In genomic region chr3:190877925-190878324, GRCh38 we compare ENCODE assay signal across 13 cellular contexts. TPM values are rescaled to one million over a fixed set of nuclear protein-coding genes. Genes with fewer than 3 reads are reported as not detected.
A peak's percentile ranks its signal among the peaks of the same experiment; 100 is the strongest.
DNase-seq lines count a peak whose midpoint lies in the region; ATAC-seq and TF ChIP-seq lines count a peak whose summit lies in the region.
"Had no signal": no experiment of that assay in that cellular context is flagged by ENCODE, and none has a peak within 500 bp of the region (broad histone marks: within the 10 kb centered on the region; RNA-seq: fewer than 3 reads in every experiment).

No MANE protein-coding gene starts in this region.

- H3K27ac Mint-ChIP-seq in natural killer cell treated with Interleukin-12 subunit alpha and Interleukin-12 subunit beta and Interleukin-15 and Interleukin-18, amount 100 ng/mL, for 72 hours = no peak overlapping the region
- H3K27ac Mint-ChIP-seq: stimulated activated naive CD8-positive, alpha-beta T cell treated with anti-CD3 and anti-CD28 coated beads, Interleukin-15, Interleukin-2, amounts not matched to agents 100 ng/mL and 50 ng/mL, for 24 hours had no signal

- H3K27me3 ChIP-seq in ascending aorta = no peaks in the 10 kb centered on the region

- H3K36me3 ChIP-seq in ascending aorta = no peaks in the 10 kb centered on the region

- peak; percentile 60 for DNase-seq in DMS53 (lab: John Stamatoyannopoulos, UW)
- no peak for DNase-seq in DMS53 treated with DMSO at 0.1 percent for 48 hours (lab: John Stamatoyannopoulos, UW; ENCODE audit: unreplicated experiment)
- DNase-seq in SK-MEL-5 (ENCODE audit: low read depth, low spot score) = peak; percentile 58
- DNase-seq in iPS-NIHi7 (ENCODE audit: extremely low spot score) = peak; percentile 23
- DNase-seq in natural killer cell treated with Interleukin-12 subunit alpha and Interleukin-12 subunit beta and Interleukin-15 and Interleukin-18, amount 100 ng/mL, for 72 hours (ENCODE audit: low spot score) = no peak
- DNase-seq in ascending aorta (ENCODE audit: low spot score in 2 of 2) = no peak
- DNase-seq: foreskin melanocyte, small intestine had no signal

- in situ Hi-C loops in SK-MEL-5 (cut with HindIII; ENCODE audit: low pct_unique_long_range_greater_than_20kb, low sequenced_read_pairs) = no loop called here

- intact Hi-C loops in ascending aorta (cut with DNase I) = no loop called here

- H3K4me3 Mint-ChIP-seq in natural killer cell treated with Interleukin-12 subunit alpha and Interleukin-12 subunit beta and Interleukin-15 and Interleukin-18, amount 100 ng/mL, for 72 hours = no peak overlapping the region
- H3K4me3 Mint-ChIP-seq: stimulated activated naive CD8-positive, alpha-beta T cell treated with anti-CD3 and anti-CD28 coated beads, Interleukin-15, Interleukin-2, amounts not matched to agents 100 ng/mL and 50 ng/mL, for 24 hours had no signal

- H3K9me3 Mint-ChIP-seq in natural killer cell treated with Interleukin-12 subunit alpha and Interleukin-12 subunit beta and Interleukin-15 and Interleukin-18, amount 100 ng/mL, for 72 hours = no peaks in the 10 kb centered on the region
- H3K9me3 Mint-ChIP-seq: stimulated activated naive CD8-positive, alpha-beta T cell treated with anti-CD3 and anti-CD28 coated beads, Interleukin-15, Interleukin-2, amounts not matched to agents 100 ng/mL and 50 ng/mL, for 24 hours had no signal

- no peaks in the 10 kb centered on the region for H3K4me1 ChIP-seq in ascending aorta
- H3K4me1 ChIP-seq: A549 had no signal

- no peak overlapping the region for H3K27ac ChIP-seq in ascending aorta
- H3K27ac ChIP-seq: A549 had no signal

- peak; percentile 50; the same call in 1 of the 2 replicates for TF ChIP-seq CTCF in GM12874 (IDR thresholded peaks at IDR 0.05; ENCODE audit: insufficient read depth, low read depth, low read length)
- no peak for TF ChIP-seq CTCF in ascending aorta (IDR thresholded peaks at IDR 0.05)

- H3K4me3 ChIP-seq in ascending aorta = no peak overlapping the region
- H3K4me3 ChIP-seq: A549 had no signal

- no peaks in the 10 kb centered on the region for H3K36me3 Mint-ChIP-seq in natural killer cell treated with Interleukin-12 subunit alpha and Interleukin-12 subunit beta and Interleukin-15 and Interleukin-18, amount 100 ng/mL, for 72 hours

- H3K9me3 ChIP-seq in ascending aorta = no peaks in the 10 kb centered on the region
- H3K9me3 ChIP-seq: A549 had no signal

- H3K4me1 Mint-ChIP-seq in natural killer cell treated with Interleukin-12 subunit alpha and Interleukin-12 subunit beta and Interleukin-15 and Interleukin-18, amount 100 ng/mL, for 72 hours (ENCODE audit: low read depth in 2 of 2) = no peaks in the 10 kb centered on the region

- no peaks in the 10 kb centered on the region for H3K27me3 Mint-ChIP-seq in natural killer cell treated with Interleukin-12 subunit alpha and Interleukin-12 subunit beta and Interleukin-15 and Interleukin-18, amount 100 ng/mL, for 72 hours

- ATAC-seq in HG02642 (IDR thresholded peaks at IDR 0.05; ENCODE audit: poor library complexity, unreplicated experiment) = no peak
- no peak for ATAC-seq in natural killer cell treated with Interleukin-12 subunit alpha and Interleukin-12 subunit beta and Interleukin-15 and Interleukin-18, amount 100 ng/mL, for 72 hours
- ATAC-seq: A549 had no signal

RNA-seq across cellular contexts. Expression of gene GMNC, which starts 15.4 kb away (rescaled TPM):
- not detected in 2 replicates for total RNA-seq in SK-MEL-5 (2014; rRNA removed; shearing (Covaris generic))
- polyA plus RNA-seq in SK-MEL-5 (2015; cell fraction: cytosol; rRNA removed) = not detected in 2 replicates
- not detected in 2 replicates for polyA plus RNA-seq in SK-MEL-5 (2015; cell fraction: nucleus; rRNA removed)
- total RNA-seq in natural killer cell treated with Interleukin-12 subunit alpha and Interleukin-12 subunit beta and Interleukin-15 and Interleukin-18, amount 100 ng/mL, for 72 hours = not detected
- not detected for total RNA-seq in ascending aorta
- total RNA-seq: mesenteric fat pad had no signal
- polyA plus RNA-seq: A549 had no signal

Comparison
In these comparisons a context has a peak if more than half of its experiments do, and no peak if none do; other contexts are left out.
1. DNase-seq: peak in DMS53 (single experiment), SK-MEL-5 (single experiment) and iPS-NIHi7 (single experiment); none in DMS53 treated with DMSO at 0.1 percent for 48 hours (single experiment), natural killer cell treated with Interleukin-12 subunit alpha and Interleukin-12 subunit beta and Interleukin-15 and Interleukin-18, amount 100 ng/mL, for 72 hours (single experiment) and ascending aorta (0 of 2).